ENCODE assay signal across 20 cellular contexts in the genomic region with DNA sequence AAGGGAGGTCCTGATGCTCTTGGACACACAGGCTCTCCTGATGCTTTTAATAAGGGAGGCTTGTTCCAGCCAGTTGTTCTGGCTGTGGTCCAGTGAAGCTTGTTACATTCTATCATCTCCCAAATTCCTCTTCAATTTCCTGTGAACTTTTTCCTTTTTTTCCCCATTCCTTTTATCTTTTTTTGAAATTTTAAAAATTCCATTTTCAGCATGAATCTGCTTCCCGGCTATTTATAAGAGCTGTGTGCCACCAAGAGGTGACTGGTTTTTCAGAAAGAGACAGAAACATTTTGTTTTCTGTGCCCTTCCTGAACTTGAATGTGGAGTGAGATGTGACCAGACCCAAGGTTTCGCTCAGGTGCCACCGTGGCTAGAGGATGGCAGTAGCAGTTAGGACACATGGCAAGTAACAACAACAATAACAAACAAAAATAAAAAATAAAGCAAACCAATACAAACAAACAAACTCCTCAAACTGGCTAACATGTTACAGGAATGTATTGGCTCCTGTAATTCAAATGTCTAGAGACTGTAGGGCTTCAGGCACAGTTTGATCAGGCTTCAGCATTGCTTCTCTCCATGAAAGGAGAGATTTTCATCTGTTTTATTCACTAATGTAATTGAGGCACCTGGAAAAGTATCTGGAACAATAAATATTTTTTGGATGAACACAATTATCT.
DNase-seq lines count a peak whose midpoint lies in the region; FAIRE-seq and TF ChIP-seq lines count a peak whose summit lies in the region.
"Had no signal": no experiment of that assay in that cellular context is flagged by ENCODE, and none has a peak within 500 bp of the region (broad histone marks: within the 10 kb centered on the region; RNA-seq: fewer than 3 reads in every experiment).

No MANE protein-coding gene starts in this region.

- DNase-seq in AG20443 (ENCODE audit: low spot score) (peak; percentile 71), chondrocyte (ENCODE audit: low spot score) (no peak), left ventricle myocardium inferior (no peak), putamen (ENCODE audit: low spot score) (peak; percentile 18), GM12891 (ENCODE audit: insufficient read length, low spot score) (no peak), NCI-H2227 (lab: John Stamatoyannopoulos, UW; ENCODE audit: unreplicated experiment) (no peak), SHP77 treated with DMSO at 0.1 percent for 48 hours (lab: John Stamatoyannopoulos, UW) (no peak), brain microvascular endothelial cell (no peak)
- DNase-seq: activated B cell treated with CpG ODN at 0.5 μM for 24 hours; activated gamma-delta T cell treated with Interleukin-2 at 50 U/mL for 16 hours; Caco-2; foreskin keratinocyte; immature natural killer cell; NCI-H1105; NCI-H2171 treated with DMSO at 0.1 percent for 48 hours; RPMI8226; stimulated activated naive CD8-positive, alpha-beta T cell treated with anti-CD3 and anti-CD28 coated beads, Interleukin-15, amount 100 ng/mL, for 72 hours; T-cell had no signal

- H3K9me3 Mint-ChIP-seq in chondrocyte (ENCODE audit: low read depth), result no peaks in the 10 kb centered on the region
- H3K9me3 Mint-ChIP-seq: activated B cell treated with CpG ODN at 0.5 μM for 24 hours; dendritic cell treated with granulocyte-macrophage colony-stimulating factor and Interleukin-4, amounts not matched to agents 40 ng/mL and 50 ng/mL, for 4 days; immature natural killer cell; stimulated activated naive CD8-positive, alpha-beta T cell treated with anti-CD3 and anti-CD28 coated beads, Interleukin-15, amount 100 ng/mL, for 72 hours; T-cell had no signal

- no peak for FAIRE-seq in GM12891 (lab: Jason Lieb, UNC)

- H3K27ac ChIP-seq in left ventricle myocardium inferior (replicated peaks) (peak overlapping the region; percentile 89), brain microvascular endothelial cell (no peak overlapping the region)
- H3K27ac ChIP-seq: foreskin keratinocyte had no signal

- no peaks in the 10 kb centered on the region for H3K36me3 Mint-ChIP-seq in chondrocyte (ENCODE audit: low read depth)
- H3K36me3 Mint-ChIP-seq: immature natural killer cell, T-cell had no signal

- intact Hi-C loops in left ventricle myocardium inferior (cut with micrococcal nuclease), result no loop called here

- TF ChIP-seq CTCF in chondrocyte (IDR thresholded peaks at IDR 0.05), result peak; percentile 78
- no peak for TF ChIP-seq CTCF in left ventricle myocardium inferior (IDR thresholded peaks at IDR 0.05; ENCODE audit: borderline replicate concordance)
- TF ChIP-seq CTCF in brain microvascular endothelial cell (IDR thresholded peaks at IDR 0.05; ENCODE audit: low read depth, low read length, missing control alignments), result no peak

- peaks cover 64% of the 10 kb centered on the region for H3K4me1 Mint-ChIP-seq in chondrocyte (ENCODE audit: low read depth)
- H3K4me1 Mint-ChIP-seq: activated B cell treated with CpG ODN at 0.5 μM for 24 hours; immature natural killer cell; stimulated activated naive CD8-positive, alpha-beta T cell treated with anti-CD3 and anti-CD28 coated beads, Interleukin-15, amount 100 ng/mL, for 72 hours; T-cell had no signal

- in situ Hi-C loops in brain microvascular endothelial cell (cut with HindIII; ENCODE audit: low pct_ligation_motif_present, low sequenced_read_pairs), result no loop called here

- no peaks in the 10 kb centered on the region for H3K9me3 ChIP-seq in left ventricle myocardium inferior (replicated peaks)
- H3K9me3 ChIP-seq: Caco-2, HAP-1 had no signal

- H3K27ac Mint-ChIP-seq in chondrocyte (ENCODE audit: unreplicated experiment), result peak overlapping the region; percentile 83
- H3K27ac Mint-ChIP-seq: activated B cell treated with CpG ODN at 0.5 μM for 24 hours; dendritic cell treated with granulocyte-macrophage colony-stimulating factor and Interleukin-4, amounts not matched to agents 40 ng/mL and 50 ng/mL, for 4 days; immature natural killer cell; stimulated activated naive CD8-positive, alpha-beta T cell treated with anti-CD3 and anti-CD28 coated beads, Interleukin-15, amount 100 ng/mL, for 72 hours; T-cell had no signal

- H3K4me3 ChIP-seq in left ventricle myocardium inferior (no peak overlapping the region), brain microvascular endothelial cell (ENCODE audit: low read depth, low read length) (no peak overlapping the region)
- H3K4me3 ChIP-seq: HAP-1 had no signal

- no peak overlapping the region for H3K4me3 Mint-ChIP-seq in chondrocyte (ENCODE audit: unreplicated experiment)
- H3K4me3 Mint-ChIP-seq: activated B cell treated with CpG ODN at 0.5 μM for 24 hours; dendritic cell treated with granulocyte-macrophage colony-stimulating factor and Interleukin-4, amounts not matched to agents 40 ng/mL and 50 ng/mL, for 4 days; immature natural killer cell; stimulated activated naive CD8-positive, alpha-beta T cell treated with anti-CD3 and anti-CD28 coated beads, Interleukin-15, amount 100 ng/mL, for 72 hours; T-cell had no signal

- H3K27me3 ChIP-seq in left ventricle myocardium inferior (ENCODE audit: low read depth), result no peaks in the 10 kb centered on the region
- no peaks in the 10 kb centered on the region for H3K27me3 ChIP-seq in brain microvascular endothelial cell (replicated peaks)

- H3K4me1 ChIP-seq in left ventricle myocardium inferior, result peaks cover 51% of the 10 kb centered on the region
- H3K4me1 ChIP-seq: foreskin keratinocyte, HAP-1 had no signal

- TF ChIP-seq POLR2A in GM12891 (IDR thresholded peaks at IDR 0.05; ENCODE audit: low read depth, low read length), result no peak

- H3K27me3 Mint-ChIP-seq in chondrocyte (ENCODE audit: low read depth), result no peaks in the 10 kb centered on the region

- H3K36me3 ChIP-seq in left ventricle myocardium inferior, result no peaks in the 10 kb centered on the region
- no peaks in the 10 kb centered on the region for H3K36me3 ChIP-seq in brain microvascular endothelial cell (replicated peaks)
- H3K36me3 ChIP-seq: HAP-1 had no signal

TF ChIP-seq in GM12891, 5 proteins besides CTCF, POLR2A, EP300 and RAD21:
- no peak for TF ChIP-seq POLR2AphosphoS5 (IDR thresholded peaks at IDR 0.05; ENCODE audit: low read depth, low read length)
- no peak for TF ChIP-seq TAF1 (IDR thresholded peaks at IDR 0.05; ENCODE audit: low read depth, low read length)
- TF ChIP-seq SPI1 (IDR thresholded peaks at IDR 0.05; ENCODE audit: low read depth, low read length), result no peak
- no peak for TF ChIP-seq POU2F2 (IDR thresholded peaks at IDR 0.05; ENCODE audit: low read depth, low read length)
- TF ChIP-seq PAX5 (IDR thresholded peaks at IDR 0.05; ENCODE audit: insufficient read depth, low read length, severe bottlenecking), result no peak

Comparison
In these comparisons a context has a peak if more than half of its experiments do, and no peak if none do; other contexts are left out.
1. DNase-seq: peak in AG20443 (single experiment) and putamen (single experiment); none in chondrocyte (single experiment), left ventricle myocardium inferior (single experiment), GM12891 (single experiment), NCI-H2227 (single experiment), SHP77 treated with DMSO at 0.1 percent for 48 hours (single experiment) and brain microvascular endothelial cell (single experiment).